1 cellular context compared by ENCODE assay signal in the genomic region with DNA sequence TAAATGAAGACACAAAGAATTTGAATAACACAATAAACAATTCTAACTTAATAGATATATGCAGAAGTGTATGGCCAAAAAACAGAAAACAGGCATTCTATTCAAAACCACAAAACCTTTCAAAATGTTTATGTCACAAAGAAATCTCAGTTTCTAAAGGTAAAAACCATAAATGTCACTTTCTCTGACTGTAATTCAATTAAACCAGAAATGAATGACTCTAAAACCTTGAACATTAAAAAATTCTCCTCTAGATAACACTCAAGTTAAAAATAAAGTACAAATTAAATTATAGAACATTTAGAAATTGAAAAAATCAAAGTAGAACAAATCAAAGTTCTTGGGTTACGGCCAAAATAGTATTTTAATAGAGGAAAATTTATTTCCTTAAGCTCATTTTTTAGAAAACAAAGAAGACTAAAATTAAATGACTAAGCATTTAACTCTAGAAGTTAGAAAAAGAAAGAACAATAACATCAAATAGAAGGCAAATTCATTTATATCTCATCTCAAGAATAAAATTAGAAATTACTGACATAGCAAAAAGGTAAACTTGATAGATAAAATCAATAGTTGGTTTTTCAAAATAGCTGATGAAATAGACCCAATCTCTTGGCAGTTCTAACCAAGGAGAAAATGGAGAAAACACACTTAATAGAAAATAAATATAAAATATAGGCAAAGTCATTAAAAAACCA.
TF ChIP-seq lines count a peak whose summit lies in the region.

No MANE protein-coding gene starts in this region.

TF ChIP-seq in SK-N-SH treated with all-trans-retinoic acid at 6 μM for 48 hours, 23 proteins besides CTCF, POLR2A, EP300 and RAD21:
- TF ChIP-seq, protein P1, sequence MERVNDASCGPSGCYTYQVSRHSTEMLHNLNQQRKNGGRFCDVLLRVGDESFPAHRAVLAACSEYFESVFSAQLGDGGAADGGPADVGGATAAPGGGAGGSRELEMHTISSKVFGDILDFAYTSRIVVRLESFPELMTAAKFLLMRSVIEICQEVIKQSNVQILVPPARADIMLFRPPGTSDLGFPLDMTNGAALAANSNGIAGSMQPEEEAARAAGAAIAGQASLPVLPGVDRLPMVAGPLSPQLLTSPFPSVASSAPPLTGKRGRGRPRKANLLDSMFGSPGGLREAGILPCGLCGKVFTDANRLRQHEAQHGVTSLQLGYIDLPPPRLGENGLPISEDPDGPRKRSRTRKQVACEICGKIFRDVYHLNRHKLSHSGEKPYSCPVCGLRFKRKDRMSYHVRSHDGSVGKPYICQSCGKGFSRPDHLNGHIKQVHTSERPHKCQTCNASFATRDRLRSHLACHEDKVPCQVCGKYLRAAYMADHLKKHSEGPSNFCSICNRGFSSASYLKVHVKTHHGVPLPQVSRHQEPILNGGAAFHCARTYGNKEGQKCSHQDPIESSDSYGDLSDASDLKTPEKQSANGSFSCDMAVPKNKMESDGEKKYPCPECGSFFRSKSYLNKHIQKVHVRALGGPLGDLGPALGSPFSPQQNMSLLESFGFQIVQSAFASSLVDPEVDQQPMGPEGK (CRISPR knock-in tag; IDR thresholded peaks at IDR 0.05; ENCODE audit: borderline replicate concordance) = peak; percentile 85; the same call in 1 of the 2 replicates
- TF ChIP-seq TCF4 (CRISPR knock-in tag; IDR thresholded peaks at IDR 0.05; ENCODE audit: borderline replicate concordance) (peak; percentile 39; the same call in 1 of the 2 replicates), ISL1 (CRISPR knock-in tag; IDR thresholded peaks at IDR 0.05) (peak; percentile 100), GLIS3 (CRISPR knock-in tag; IDR thresholded peaks at IDR 0.05) (0 out of 2 replicates have a peak, but pooled peaks have one; percentile 66), ZFP30 (CRISPR knock-in tag; IDR thresholded peaks at IDR 0.05) (no peak), ARNTL (CRISPR knock-in tag; IDR thresholded peaks at IDR 0.05; ENCODE audit: borderline replicate concordance, low read depth) (no peak), CSRNP3 (CRISPR knock-in tag; IDR thresholded peaks at IDR 0.05) (peak; percentile 53; the same call in 1 of the 2 replicates), ESRRG (CRISPR knock-in tag; IDR thresholded peaks at IDR 0.05) (0 out of 2 replicates have a peak, but pooled peaks have one; percentile 10)
- TF ChIP-seq, protein P2, sequence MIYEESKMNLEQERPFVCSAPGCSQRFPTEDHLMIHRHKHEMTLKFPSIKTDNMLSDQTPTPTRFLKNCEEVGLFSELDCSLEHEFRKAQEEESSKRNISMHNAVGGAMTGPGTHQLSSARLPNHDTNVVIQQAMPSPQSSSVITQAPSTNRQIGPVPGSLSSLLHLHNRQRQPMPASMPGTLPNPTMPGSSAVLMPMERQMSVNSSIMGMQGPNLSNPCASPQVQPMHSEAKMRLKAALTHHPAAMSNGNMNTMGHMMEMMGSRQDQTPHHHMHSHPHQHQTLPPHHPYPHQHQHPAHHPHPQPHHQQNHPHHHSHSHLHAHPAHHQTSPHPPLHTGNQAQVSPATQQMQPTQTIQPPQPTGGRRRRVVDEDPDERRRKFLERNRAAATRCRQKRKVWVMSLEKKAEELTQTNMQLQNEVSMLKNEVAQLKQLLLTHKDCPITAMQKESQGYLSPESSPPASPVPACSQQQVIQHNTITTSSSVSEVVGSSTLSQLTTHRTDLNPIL (CRISPR knock-in tag; IDR thresholded peaks at IDR 0.05; ENCODE audit: low read depth) = peak; percentile 71; the same call in 1 of the 2 replicates
